ENCODE assay signal across 1 cellular context in the genomic region with DNA sequence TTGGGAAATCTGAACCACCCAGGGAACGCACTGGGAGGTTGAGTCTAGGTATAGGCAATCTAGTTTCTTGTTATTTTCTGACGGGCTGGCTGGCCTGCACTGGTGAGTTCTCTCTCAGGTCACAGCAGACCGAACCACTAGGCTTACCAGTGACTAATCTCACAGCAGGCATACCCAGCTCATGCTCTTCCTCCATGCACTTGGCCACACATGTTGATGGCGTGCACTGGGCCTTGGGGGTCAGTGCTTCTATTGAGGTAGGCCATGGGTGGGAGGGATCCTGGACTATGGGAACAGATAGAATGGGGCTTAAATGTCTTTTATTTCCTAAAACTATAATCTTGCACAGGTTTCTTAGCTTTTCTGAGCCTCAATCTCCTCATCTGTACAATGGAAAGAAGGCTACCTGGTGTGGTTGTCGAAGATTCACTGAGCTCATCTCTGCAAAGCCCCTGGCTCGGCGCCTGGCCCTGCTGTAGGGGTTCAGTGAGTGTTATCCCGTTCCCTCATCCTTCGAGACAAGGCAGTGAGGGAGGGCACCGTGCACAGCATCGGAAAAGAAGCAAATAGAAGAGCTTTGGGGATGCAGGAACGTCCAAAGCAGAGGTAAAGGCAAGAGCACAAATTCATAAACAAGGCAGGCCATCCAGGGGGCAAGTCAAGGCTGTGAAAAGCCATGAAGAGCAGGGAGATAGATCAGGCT.
TF ChIP-seq lines count a peak whose summit lies in the region.

No MANE protein-coding gene starts in this region.

TF ChIP-seq in HCT116, 20 proteins besides CTCF, POLR2A, EP300 and RAD21 (continued from another document):
- TF ChIP-seq, protein P1, sequence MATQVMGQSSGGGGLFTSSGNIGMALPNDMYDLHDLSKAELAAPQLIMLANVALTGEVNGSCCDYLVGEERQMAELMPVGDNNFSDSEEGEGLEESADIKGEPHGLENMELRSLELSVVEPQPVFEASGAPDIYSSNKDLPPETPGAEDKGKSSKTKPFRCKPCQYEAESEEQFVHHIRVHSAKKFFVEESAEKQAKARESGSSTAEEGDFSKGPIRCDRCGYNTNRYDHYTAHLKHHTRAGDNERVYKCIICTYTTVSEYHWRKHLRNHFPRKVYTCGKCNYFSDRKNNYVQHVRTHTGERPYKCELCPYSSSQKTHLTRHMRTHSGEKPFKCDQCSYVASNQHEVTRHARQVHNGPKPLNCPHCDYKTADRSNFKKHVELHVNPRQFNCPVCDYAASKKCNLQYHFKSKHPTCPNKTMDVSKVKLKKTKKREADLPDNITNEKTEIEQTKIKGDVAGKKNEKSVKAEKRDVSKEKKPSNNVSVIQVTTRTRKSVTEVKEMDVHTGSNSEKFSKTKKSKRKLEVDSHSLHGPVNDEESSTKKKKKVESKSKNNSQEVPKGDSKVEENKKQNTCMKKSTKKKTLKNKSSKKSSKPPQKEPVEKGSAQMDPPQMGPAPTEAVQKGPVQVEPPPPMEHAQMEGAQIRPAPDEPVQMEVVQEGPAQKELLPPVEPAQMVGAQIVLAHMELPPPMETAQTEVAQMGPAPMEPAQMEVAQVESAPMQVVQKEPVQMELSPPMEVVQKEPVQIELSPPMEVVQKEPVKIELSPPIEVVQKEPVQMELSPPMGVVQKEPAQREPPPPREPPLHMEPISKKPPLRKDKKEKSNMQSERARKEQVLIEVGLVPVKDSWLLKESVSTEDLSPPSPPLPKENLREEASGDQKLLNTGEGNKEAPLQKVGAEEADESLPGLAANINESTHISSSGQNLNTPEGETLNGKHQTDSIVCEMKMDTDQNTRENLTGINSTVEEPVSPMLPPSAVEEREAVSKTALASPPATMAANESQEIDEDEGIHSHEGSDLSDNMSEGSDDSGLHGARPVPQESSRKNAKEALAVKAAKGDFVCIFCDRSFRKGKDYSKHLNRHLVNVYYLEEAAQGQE (IDR thresholded peaks at IDR 0.05; ENCODE audit: low read depth): no peak
- TF ChIP-seq SIN3A (IDR thresholded peaks at IDR 0.05; ENCODE audit: low read depth): no peak
